Comparison of ENCODE assay signal across 7 cellular contexts in the genomic region with DNA sequence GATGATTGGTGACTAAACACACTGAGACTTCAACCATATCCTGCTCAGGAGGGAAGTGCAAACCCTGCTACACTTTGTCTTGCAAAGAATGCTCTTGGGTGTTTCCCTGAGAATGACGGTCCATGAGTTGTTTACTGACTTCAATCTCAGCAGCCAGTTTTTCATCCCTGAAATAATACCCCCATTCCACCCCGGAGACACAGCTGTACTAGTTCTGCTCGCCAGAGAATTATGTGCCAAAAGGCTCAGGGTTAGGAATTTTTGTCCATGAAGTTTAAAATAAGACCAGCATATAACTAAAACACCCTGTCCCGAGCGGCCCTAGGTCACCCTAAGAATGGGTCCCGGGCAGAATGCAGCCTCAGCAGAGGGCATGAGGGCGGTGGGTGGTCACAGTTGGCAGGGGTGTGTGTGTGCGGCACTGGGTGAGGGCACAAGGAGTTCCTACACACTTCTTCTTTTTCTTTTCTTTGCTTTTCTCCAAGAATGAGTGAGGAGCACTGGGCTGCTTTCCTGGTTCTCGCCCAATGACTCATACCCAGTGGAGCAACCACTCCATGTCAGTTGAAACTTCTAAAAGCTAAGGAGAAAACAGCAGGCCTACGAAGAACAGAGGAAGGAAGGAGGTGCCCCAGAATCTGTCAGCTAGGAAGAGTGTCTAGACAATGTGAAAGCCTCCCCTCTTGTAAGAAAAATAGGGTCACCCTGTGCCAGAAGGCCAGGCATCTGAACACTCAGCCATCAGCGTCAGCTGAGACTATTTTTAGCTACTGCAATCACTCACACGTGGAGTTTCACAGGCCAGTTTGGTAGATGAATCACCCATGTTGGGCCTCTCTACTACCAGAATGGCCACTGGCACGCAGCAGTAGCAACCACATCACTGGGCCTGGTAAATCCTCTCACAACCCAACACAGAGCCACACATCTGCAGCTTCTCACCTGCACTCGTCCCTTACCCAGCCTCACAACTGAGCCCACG.
DNase-seq lines count a peak whose midpoint lies in the region; ATAC-seq, FAIRE-seq and TF ChIP-seq lines count a peak whose summit lies in the region.

No MANE protein-coding gene starts in this region.

- H3K27me3 ChIP-seq in heart left ventricle (no peaks in the 10 kb centered on the region), stomach smooth muscle (ENCODE audit: control insufficient read depth in 1 of 2, insufficient read depth in 2 of 2, low read length in 2 of 2) (no peaks in the 10 kb centered on the region), small intestine (ENCODE audit: control insufficient read depth in 2 of 2, insufficient read depth in 2 of 2, low read length in 2 of 2) (no peaks in the 10 kb centered on the region)

- H3K27ac ChIP-seq in heart left ventricle (peak overlapping the region; percentile 69 to 90 (median 84)), stomach smooth muscle (ENCODE audit: low read length) (peak overlapping the region; percentile 90), small intestine (ENCODE audit: low read depth in 1 of 2, low read length in 1 of 2) (peak overlapping the region in 1 of 2 donors; percentile 72)

- no peak for TF ChIP-seq POLR2A in heart left ventricle (IDR thresholded peaks at IDR 0.05)

- H3K9me3 ChIP-seq in heart left ventricle (no peaks in the 10 kb centered on the region), stomach smooth muscle (ENCODE audit: control insufficient read depth in 2 of 2, low read length in 2 of 2) (no peaks in the 10 kb centered on the region), small intestine (ENCODE audit: control insufficient read depth, low read depth) (no peaks in the 10 kb centered on the region)

- intact Hi-C loops in heart left ventricle (cut with DNase I): no loop called here

- DNase-seq in SW480 (ENCODE audit: low spot score): peak; percentile 93
- peak in 4 of 5 donors; percentile 52 to 85 (median 63) for DNase-seq in heart left ventricle
- DNase-seq in NCI-H187 treated with DMSO at 0.1 percent for 48 hours (lab: John Stamatoyannopoulos, UW): no peak
- no peak for DNase-seq in small intestine

- FAIRE-seq in small intestine (lab: Jason Lieb, UNC): no peak

- peak; percentile 82 for ATAC-seq in GM19372 (IDR thresholded peaks at IDR 0.05; ENCODE audit: low read depth, unreplicated experiment)
- peak; percentile 98 for ATAC-seq in HG03135 (IDR thresholded peaks at IDR 0.05; ENCODE audit: unreplicated experiment)
- peak; percentile 88 to 95 (median 90) for ATAC-seq in heart left ventricle

- 48 to 62% (median 56%) methylated on average over 15 of the region's 15 CpGs for WGBS in heart left ventricle, 4 donors
- 58 to 86% (median 76%) methylated on average over 15 of the region's 15 CpGs for WGBS in small intestine, 3 donors

- H3K36me3 ChIP-seq in heart left ventricle (peaks cover 0 to 69% (median 16%) of the 10 kb centered on the region in 9 donors), stomach smooth muscle (ENCODE audit: control insufficient read depth in 2 of 2, insufficient read depth in 2 of 2, low read length in 2 of 2) (peaks cover 47 to 70% of the 10 kb centered on the region in 2 donors), small intestine (ENCODE audit: control insufficient read depth in 2 of 2, insufficient read depth in 2 of 2, low read length in 2 of 2) (no peaks in the 10 kb centered on the region)

- peak overlapping the region; percentile 48 to 55 for H3K9ac ChIP-seq in stomach smooth muscle (ENCODE audit: low read length in 2 of 2)

- H3K4me1 ChIP-seq in heart left ventricle: peaks cover 4 to 55% (median 40%) of the 10 kb centered on the region in 12 donors
- peaks cover 59% of the 10 kb centered on the region for H3K4me1 ChIP-seq in stomach smooth muscle (ENCODE audit: control insufficient read depth, insufficient read depth, low read length)
- H3K4me1 ChIP-seq in small intestine (ENCODE audit: control insufficient read depth in 2 of 2, insufficient read depth in 1 of 2, low read depth in 1 of 2, low read length in 1 of 2): no peaks in the 10 kb centered on the region

- no peak for TF ChIP-seq CTCF in heart left ventricle (IDR thresholded peaks at IDR 0.05)

- H3K4me3 ChIP-seq in heart left ventricle (no peak overlapping the region), stomach smooth muscle (ENCODE audit: low read length in 2 of 2) (peak overlapping the region; percentile 16 to 40), small intestine (ENCODE audit: low read depth in 1 of 2, low read length in 2 of 2) (no peak overlapping the region)

Comparison
In these comparisons a context has a peak if more than half of its experiments do, and no peak if none do; other contexts are left out.
1. DNase-seq: peak in SW480 (single experiment) and heart left ventricle (4 of 5); none in NCI-H187 treated with DMSO at 0.1 percent for 48 hours (single experiment) and small intestine (single experiment).
2. H3K4me3 ChIP-seq: peak in stomach smooth muscle (2 of 2); none in heart left ventricle (0 of 12) and small intestine (0 of 2).
3. Peak in every context shown above with its lines, with median percentiles within 50 percentile points of each other: ATAC-seq.